25 cellular contexts compared by ENCODE assay signal in genomic region chr3:32083901-32084300, GRCh38. TPM values are rescaled to one million over a fixed set of nuclear protein-coding genes. Genes with fewer than 3 reads are reported as not detected.
A peak's percentile ranks its signal among the peaks of the same experiment; 100 is the strongest.
DNase-seq lines count a peak whose midpoint lies in the region; ATAC-seq and TF ChIP-seq lines count a peak whose summit lies in the region.
"Had no signal": no experiment of that assay in that cellular context is flagged by ENCODE, and none has a peak within 500 bp of the region (broad histone marks: within the 10 kb centered on the region; RNA-seq: fewer than 3 reads in every experiment).

No MANE protein-coding gene starts in this region.

- POLR2A ChIA-PET in activated CD4-positive, alpha-beta memory T cell treated with anti-CD3 and anti-CD28 coated beads, Interleukin-2, amount 10 ng/mL, durations not matched to agents 7 days and 5 days (lab: Charles Lee), result no interaction called here
- POLR2A ChIA-PET in activated CD4-positive, alpha-beta memory T cell treated with anti-CD3 and anti-CD28 coated beads for 36 hours (lab: Charles Lee), result no interaction called here

- H3K4me1 Mint-ChIP-seq in activated CD4-positive, alpha-beta memory T cell treated with anti-CD3 and anti-CD28 coated beads, Interleukin-2, amount 10 ng/mL, durations not matched to agents 7 days and 5 days, result no peaks in the 10 kb centered on the region
- H3K4me1 Mint-ChIP-seq in activated CD4-positive, alpha-beta memory T cell treated with anti-CD3 and anti-CD28 coated beads for 36 hours (ENCODE audit: low read depth), result no peaks in the 10 kb centered on the region
- H3K4me1 Mint-ChIP-seq in nephron, result peaks cover 24% of the 10 kb centered on the region
- H3K4me1 Mint-ChIP-seq: CD8-positive, alpha-beta memory T cell; GM23338; H9 had no signal

- no peaks in the 10 kb centered on the region for H3K36me3 Mint-ChIP-seq in activated CD4-positive, alpha-beta memory T cell treated with anti-CD3 and anti-CD28 coated beads, Interleukin-2, amount 10 ng/mL, durations not matched to agents 7 days and 5 days (ENCODE audit: low read depth)
- no peaks in the 10 kb centered on the region for H3K36me3 Mint-ChIP-seq in activated CD4-positive, alpha-beta memory T cell treated with anti-CD3 and anti-CD28 coated beads for 36 hours
- no peaks in the 10 kb centered on the region for H3K36me3 Mint-ChIP-seq in nephron (ENCODE audit: low read depth)
- H3K36me3 Mint-ChIP-seq: CD14-positive monocyte had no signal

- H3K9me3 Mint-ChIP-seq in activated CD4-positive, alpha-beta memory T cell treated with anti-CD3 and anti-CD28 coated beads, Interleukin-2, amount 10 ng/mL, durations not matched to agents 7 days and 5 days, result peaks cover 12% of the 10 kb centered on the region
- H3K9me3 Mint-ChIP-seq in activated CD4-positive, alpha-beta memory T cell treated with anti-CD3 and anti-CD28 coated beads for 36 hours, result peaks cover 9% of the 10 kb centered on the region
- H3K9me3 Mint-ChIP-seq in nephron, result peaks cover 15% of the 10 kb centered on the region
- H3K9me3 Mint-ChIP-seq: CD4-positive, alpha-beta T cell had no signal

- H3K27me3 ChIP-seq in esophagus muscularis mucosa (no peaks in the 10 kb centered on the region), adrenal gland (no peaks in the 10 kb centered on the region)
- no peaks in the 10 kb centered on the region for H3K27me3 ChIP-seq in effector memory CD4-positive, alpha-beta T cell (replicated peaks; ENCODE audit: control insufficient read depth, insufficient read depth, low read length, poor library complexity, severe bottlenecking)
- H3K27me3 ChIP-seq: BE2C; BLaER1 treated with 17β-estradiol and CSF1 and Interleukin-3, amounts not matched to agents 10 nM and 100 nM had no signal

- TF ChIP-seq CTCF in esophagus muscularis mucosa (IDR thresholded peaks at IDR 0.05) (no peak), nephron (IDR thresholded peaks at IDR 0.05; ENCODE audit: unreplicated experiment in 3 of 3) (no peak), adrenal gland (IDR thresholded peaks at IDR 0.05) (no peak)

- peak; percentile 4 for DNase-seq in activated CD4-positive, alpha-beta memory T cell treated with anti-CD3 and anti-CD28 coated beads, Interleukin-2, amount 10 ng/mL, durations not matched to agents 7 days and 5 days
- DNase-seq in activated CD4-positive, alpha-beta memory T cell treated with anti-CD3 and anti-CD28 coated beads for 36 hours, result no peak
- DNase-seq in esophagus muscularis mucosa (ENCODE audit: extremely low spot score), result no peak
- no peak for DNase-seq in effector memory CD4-positive, alpha-beta T cell
- no peak for DNase-seq in NOMO-1 treated with dmso at 0.1 percent for 144 hours (lab: John Stamatoyannopoulos, UW; ENCODE audit: unreplicated experiment)
- no peak for DNase-seq in adrenal gland
- DNase-seq: 8988T; ACHN; AML-193; BE2C; CD4-positive, alpha-beta T cell; CD8-positive, alpha-beta memory T cell; DMS 273 treated with DMSO at 0.1 percent for 48 hours; DMS79; EL; GDM1; H9 had no signal

- H3K27ac ChIP-seq in esophagus muscularis mucosa (replicated peaks in 1 of 4), result peak overlapping the region in 3 of 4 donors; percentile 57 to 67 (median 57)
- H3K27ac ChIP-seq in effector memory CD4-positive, alpha-beta T cell (ENCODE audit: insufficient read depth, low read length, poor library complexity, severe bottlenecking), result no peak overlapping the region
- H3K27ac ChIP-seq in adrenal gland, result no peak overlapping the region
- H3K27ac ChIP-seq: A549; BLaER1 treated with 17β-estradiol and CSF1 and Interleukin-3, amounts not matched to agents 10 nM and 100 nM had no signal

- peaks cover 24% of the 10 kb centered on the region for H3K27me3 Mint-ChIP-seq in activated CD4-positive, alpha-beta memory T cell treated with anti-CD3 and anti-CD28 coated beads, Interleukin-2, amount 10 ng/mL, durations not matched to agents 7 days and 5 days
- no peaks in the 10 kb centered on the region for H3K27me3 Mint-ChIP-seq in activated CD4-positive, alpha-beta memory T cell treated with anti-CD3 and anti-CD28 coated beads for 36 hours
- H3K27me3 Mint-ChIP-seq in nephron (ENCODE audit: low read depth), result no peaks in the 10 kb centered on the region
- H3K27me3 Mint-ChIP-seq: CD4-positive, alpha-beta T cell had no signal

- no peak for TF ChIP-seq EP300 in esophagus muscularis mucosa (IDR thresholded peaks at IDR 0.05)

- WGBS in esophagus muscularis mucosa, result 75% methylated on average over 2 of the region's 2 CpGs
- 86 to 89% (median 88%) methylated on average over 2 of the region's 2 CpGs for WGBS in adrenal gland, 4 donors

- H3K4me3 ChIP-seq in esophagus muscularis mucosa (no peak overlapping the region), adrenal gland (no peak overlapping the region)
- no peak overlapping the region for H3K4me3 ChIP-seq in effector memory CD4-positive, alpha-beta T cell (ENCODE audit: insufficient read depth, low read depth, low read length, poor library complexity, severe bottlenecking)
- H3K4me3 ChIP-seq: A549; BLaER1 treated with 17β-estradiol and CSF1 and Interleukin-3, amounts not matched to agents 10 nM and 100 nM; GM12878; GM23338 had no signal

- H3K4me1 ChIP-seq in esophagus muscularis mucosa (peaks cover 4 to 28% (median 26%) of the 10 kb centered on the region in 4 donors), adrenal gland (replicated peaks in 1 of 2) (peaks cover 8 to 12% of the 10 kb centered on the region in 2 donors)
- H3K4me1 ChIP-seq in effector memory CD4-positive, alpha-beta T cell (ENCODE audit: control insufficient read depth, insufficient read depth, low read length, poor library complexity, severe bottlenecking), result no peaks in the 10 kb centered on the region
- H3K4me1 ChIP-seq: BE2C; BLaER1 treated with 17β-estradiol and CSF1 and Interleukin-3, amounts not matched to agents 10 nM and 100 nM had no signal

- ATAC-seq in GM18511 (IDR thresholded peaks at IDR 0.05; ENCODE audit: unreplicated experiment), result no peak
- ATAC-seq: A549, GM12878, GM23338, HCT116 had no signal

- H3K27ac Mint-ChIP-seq in activated CD4-positive, alpha-beta memory T cell treated with anti-CD3 and anti-CD28 coated beads, Interleukin-2, amount 10 ng/mL, durations not matched to agents 7 days and 5 days, result no peak overlapping the region
- H3K27ac Mint-ChIP-seq in activated CD4-positive, alpha-beta memory T cell treated with anti-CD3 and anti-CD28 coated beads for 36 hours, result no peak overlapping the region
- peak overlapping the region; percentile 24 to 81 (median 71) for H3K27ac Mint-ChIP-seq in nephron
- H3K27ac Mint-ChIP-seq: CD14-positive monocyte; CD4-positive, alpha-beta T cell; CD8-positive, alpha-beta memory T cell; GM23338; H9 had no signal

- H3K36me3 ChIP-seq in esophagus muscularis mucosa, result no peaks in the 10 kb centered on the region
- no peaks in the 10 kb centered on the region for H3K36me3 ChIP-seq in effector memory CD4-positive, alpha-beta T cell (ENCODE audit: control insufficient read depth, insufficient read depth, low read length)
- no peaks in the 10 kb centered on the region for H3K36me3 ChIP-seq in adrenal gland (replicated peaks in 1 of 2)
- H3K36me3 ChIP-seq: BE2C; BLaER1 treated with 17β-estradiol and CSF1 and Interleukin-3, amounts not matched to agents 10 nM and 100 nM had no signal

- intact Hi-C loops in activated CD4-positive, alpha-beta memory T cell treated with anti-CD3 and anti-CD28 coated beads for 36 hours (cut with micrococcal nuclease), result no loop called here
- intact Hi-C loops in esophagus muscularis mucosa (cut with DNase I) (no loop called here), adrenal gland (cut with DNase I) (no loop called here)

- CTCF ChIA-PET in activated CD4-positive, alpha-beta memory T cell treated with anti-CD3 and anti-CD28 coated beads, Interleukin-2, amount 10 ng/mL, durations not matched to agents 7 days and 5 days (lab: Charles Lee), result no interaction called here
- CTCF ChIA-PET in activated CD4-positive, alpha-beta memory T cell treated with anti-CD3 and anti-CD28 coated beads for 36 hours (lab: Charles Lee), result no interaction called here

- no peaks in the 10 kb centered on the region for H3K9me3 ChIP-seq in esophagus muscularis mucosa
- H3K9me3 ChIP-seq in effector memory CD4-positive, alpha-beta T cell (ENCODE audit: control insufficient read depth, low read length), result no peaks in the 10 kb centered on the region
- no peaks in the 10 kb centered on the region for H3K9me3 ChIP-seq in adrenal gland (replicated peaks in 1 of 3)
- H3K9me3 ChIP-seq: A549, BE2C had no signal

- TF ChIP-seq POLR2A in esophagus muscularis mucosa (IDR thresholded peaks at IDR 0.05; ENCODE audit: low read depth) (no peak), adrenal gland (IDR thresholded peaks at IDR 0.05) (no peak)

- H3K4me3 Mint-ChIP-seq in activated CD4-positive, alpha-beta memory T cell treated with anti-CD3 and anti-CD28 coated beads, Interleukin-2, amount 10 ng/mL, durations not matched to agents 7 days and 5 days, result no peak overlapping the region
- H3K4me3 Mint-ChIP-seq in activated CD4-positive, alpha-beta memory T cell treated with anti-CD3 and anti-CD28 coated beads for 36 hours, result no peak overlapping the region
- no peak overlapping the region for H3K4me3 Mint-ChIP-seq in nephron
- H3K4me3 Mint-ChIP-seq: CD14-positive monocyte; CD4-positive, alpha-beta T cell; CD8-positive, alpha-beta memory T cell; GM23338; H9 had no signal

RNA-seq across cellular contexts. Expression of gene GPD1L, which starts 22.5 kb away (rescaled TPM):
- 10 to 100 TPM; 19.5 to 20.7 TPM for total RNA-seq in activated CD4-positive, alpha-beta memory T cell treated with anti-CD3 and anti-CD28 coated beads, Interleukin-2, amount 10 ng/mL, durations not matched to agents 7 days and 5 days
- 10 to 100 TPM; 10.9 to 12.2 TPM for total RNA-seq in activated CD4-positive, alpha-beta memory T cell treated with anti-CD3 and anti-CD28 coated beads for 36 hours
- 100 to 1,000 TPM in 1 of 4 donors, 10 to 100 TPM in 3; 75.6 to 117 (median 79.7) TPM for total RNA-seq in esophagus muscularis mucosa
- total RNA-seq in adrenal gland, result 100 to 1,000 TPM in 1 of 8 donors, 10 to 100 TPM in 7; 55.3 to 108 (median 79.1) TPM
- 100 to 1,000 TPM in 1 of 3 donors, 10 to 100 TPM in 2; 19.7 to 116 (median 24.6) TPM for polyA plus RNA-seq in adrenal gland

Comparison
In these comparisons a context has a peak if more than half of its experiments do, and no peak if none do; other contexts are left out.
1. H3K27ac Mint-ChIP-seq: peak in nephron (3 of 3); none in activated CD4-positive, alpha-beta memory T cell treated with anti-CD3 and anti-CD28 coated beads, Interleukin-2, amount 10 ng/mL, durations not matched to agents 7 days and 5 days (single experiment) and activated CD4-positive, alpha-beta memory T cell treated with anti-CD3 and anti-CD28 coated beads for 36 hours (single experiment).
2. H3K27ac ChIP-seq: peak in esophagus muscularis mucosa (3 of 4); none in effector memory CD4-positive, alpha-beta T cell (single experiment) and adrenal gland (0 of 5).